8 cellular contexts compared by ENCODE assay signal in genomic region chr15:76147906-76148553, GRCh38.
DNase-seq lines count a peak whose midpoint lies in the region; ATAC-seq and TF ChIP-seq lines count a peak whose summit lies in the region.

No MANE protein-coding gene starts in this region.

- H3K4me1 ChIP-seq in SK-N-SH (ENCODE audit: control insufficient read depth in 1 of 2, insufficient read depth in 2 of 2, low read depth in 1 of 2, low read length in 1 of 2): peaks cover 5 to 6% of the 10 kb centered on the region in 2 experiments; a peak in 1 of 4 replicates
- peaks cover 0 to 11% of the 10 kb centered on the region in 2 donors for H3K4me1 ChIP-seq in right atrium auricular region

- POLR2A ChIA-PET in SK-N-SH (lab: Yijun Ruan, JAX): no interaction called here

- H3K36me3 ChIP-seq in SK-N-SH (replicated peaks in 1 of 2; ENCODE audit: control insufficient read depth in 1 of 2, insufficient read depth in 2 of 2, low read length in 1 of 2) (no peaks in the 10 kb centered on the region), right atrium auricular region (no peaks in the 10 kb centered on the region)

- H3K4me2 ChIP-seq in SK-N-SH: 0 out of 2 replicates have a peak overlapping the region, but pooled peaks have one; percentile 56

- H3K27me3 ChIP-seq in SK-N-SH (ENCODE audit: insufficient read depth) (peaks cover 14% of the 10 kb centered on the region; the same call in 1 of the 2 replicates), right atrium auricular region (no peaks in the 10 kb centered on the region)

- peaks cover 12% of the 10 kb centered on the region for H3K27me3 Mint-ChIP-seq in activated naive CD4-positive, alpha-beta T cell treated with anti-CD3 and anti-CD28 coated beads, Interleukin-2, amount 50 U/mL, for 24 hours

- peak; percentile 77 for TF ChIP-seq RAD21 in SK-N-SH (IDR thresholded peaks at IDR 0.05; ENCODE audit: low read length)

- H3K9me3 ChIP-seq in SK-N-SH (no peaks in the 10 kb centered on the region), right atrium auricular region (no peaks in the 10 kb centered on the region)

- no peaks in the 10 kb centered on the region for H3K9me3 Mint-ChIP-seq in activated naive CD4-positive, alpha-beta T cell treated with anti-CD3 and anti-CD28 coated beads, Interleukin-2, amount 50 U/mL, for 24 hours

- H3K27ac Mint-ChIP-seq in activated naive CD4-positive, alpha-beta T cell treated with anti-CD3 and anti-CD28 coated beads, Interleukin-2, amount 50 U/mL, for 24 hours: peak overlapping the region; percentile 81

- no peaks in the 10 kb centered on the region for H3F3A ChIP-seq in SK-N-SH (replicated peaks; ENCODE audit: insufficient read depth)

- H3K9ac ChIP-seq in SK-N-SH: no peak overlapping the region

- ATAC-seq in HG02610 (IDR thresholded peaks at IDR 0.05; ENCODE audit: unreplicated experiment) (peak; percentile 35), HG02840 (IDR thresholded peaks at IDR 0.05; ENCODE audit: low FRiP score, unreplicated experiment) (no peak)

- peak; percentile 98 for TF ChIP-seq CTCF in SK-N-SH (IDR thresholded peaks at IDR 0.05)
- peak; percentile 88 to 95 for TF ChIP-seq CTCF in right atrium auricular region (IDR thresholded peaks at IDR 0.05)

- DNase-seq in COLO668 (lab: John Stamatoyannopoulos, UW; ENCODE audit: unreplicated experiment): peak; percentile 42
- peak; percentile 86 for DNase-seq in SK-N-SH
- no peak for DNase-seq in right atrium auricular region (ENCODE audit: low spot score)
- DNase-seq in stimulated activated CD4-positive, alpha-beta T cell treated with anti-CD3 and anti-CD28 coated beads, Interleukin-12 subunit alpha, Interleukin-12 subunit beta, amount 100 ng/mL, for 24 hours (ENCODE audit: low read depth in 2 of 2): peak; percentile 33 to 73
- DNase-seq in NCI-H187 (lab: John Stamatoyannopoulos, UW): no peak

- no peak overlapping the region; the same call in 1 of the 2 replicates for H2AFZ ChIP-seq in SK-N-SH (ENCODE audit: low read depth)

- H4K20me1 ChIP-seq in SK-N-SH (ENCODE audit: insufficient read depth): no peaks in the 10 kb centered on the region

- WGBS in SK-N-SH (ENCODE audit: low lambda C conversion rate): 7% methylated on average over 20 of the region's 21 CpGs

- no peak for TF ChIP-seq EP300 in SK-N-SH (IDR thresholded peaks at IDR 0.05; ENCODE audit: borderline replicate concordance in 1 of 2, low read depth in 1 of 2, low read length in 1 of 2)

- H3K9me2 ChIP-seq in SK-N-SH: no peaks in the 10 kb centered on the region

- CTCF ChIA-PET in SK-N-SH (lab: Yijun Ruan, JAX): interaction anchor here (0.6 to 19.6 kb wide), 44 partner anchors 7 to 914 kb away, joined by 3 to 279 read pairs (median 4); partner anchors contain the start of gene TMEM266

- no peak overlapping the region for H3K27ac ChIP-seq in SK-N-SH (ENCODE audit: low read depth in 2 of 2, low read length in 1 of 2)
- H3K27ac ChIP-seq in right atrium auricular region: no peak overlapping the region

- H3K36me3 Mint-ChIP-seq in activated naive CD4-positive, alpha-beta T cell treated with anti-CD3 and anti-CD28 coated beads, Interleukin-2, amount 50 U/mL, for 24 hours: no peaks in the 10 kb centered on the region

- peak overlapping the region; percentile 23 for H3K4me3 Mint-ChIP-seq in activated naive CD4-positive, alpha-beta T cell treated with anti-CD3 and anti-CD28 coated beads, Interleukin-2, amount 50 U/mL, for 24 hours

- H3K4me3 ChIP-seq in SK-N-SH (ENCODE audit: low read depth in 2 of 2, low read length in 1 of 2): peak overlapping the region in 1 of 2 experiments; percentile 14; a peak in 2 of 4 replicates
- H3K4me3 ChIP-seq in right atrium auricular region: no peak overlapping the region

- H3K79me2 ChIP-seq in SK-N-SH (ENCODE audit: insufficient read depth): no peaks in the 10 kb centered on the region

- H3K4me1 Mint-ChIP-seq in activated naive CD4-positive, alpha-beta T cell treated with anti-CD3 and anti-CD28 coated beads, Interleukin-2, amount 50 U/mL, for 24 hours: peaks cover 16% of the 10 kb centered on the region

TF ChIP-seq in SK-N-SH, 30 proteins besides CTCF, POLR2A, EP300 and RAD21:
- TF ChIP-seq MAX (IDR thresholded peaks at IDR 0.05; ENCODE audit: low read depth): no peak
- TF ChIP-seq SMC3 (IDR thresholded peaks at IDR 0.05; ENCODE audit: low read depth, low read length): peak; percentile 45

Comparison
In these comparisons a context has a peak if more than half of its experiments do, and no peak if none do; other contexts are left out.
1. DNase-seq: peak in COLO668 (single experiment), SK-N-SH (single experiment) and stimulated activated CD4-positive, alpha-beta T cell treated with anti-CD3 and anti-CD28 coated beads, Interleukin-12 subunit alpha, Interleukin-12 subunit beta, amount 100 ng/mL, for 24 hours (2 of 2); none in right atrium auricular region (single experiment) and NCI-H187 (0 of 2).